Comparison of ENCODE assay signal across 20 cellular contexts in genomic region chr19:42102877-42103276, GRCh38. TPM values are rescaled to one million over a fixed set of nuclear protein-coding genes. Genes with fewer than 3 reads are reported as not detected.
DNase-seq lines count a peak whose midpoint lies in the region; ATAC-seq and TF ChIP-seq lines count a peak whose summit lies in the region.
"Had no signal": no experiment of that assay in that cellular context is flagged by ENCODE, and none has a peak within 500 bp of the region (broad histone marks: within the 10 kb centered on the region; RNA-seq: fewer than 3 reads in every experiment).

No MANE protein-coding gene starts in this region.

- no peak overlapping the region for H2AFZ ChIP-seq in Karpas-422 (ENCODE audit: low read length)
- no peak overlapping the region for H2AFZ ChIP-seq in SK-N-SH (ENCODE audit: low read depth)
- H2AFZ ChIP-seq: GM23248 had no signal

- no peak for TF ChIP-seq EP300 in stomach (IDR thresholded peaks at IDR 0.05)
- TF ChIP-seq EP300 in SK-N-SH (IDR thresholded peaks at IDR 0.05; ENCODE audit: borderline replicate concordance in 1 of 2, low read depth in 1 of 2, low read length in 1 of 2), result no peak

- H3K27me3 Mint-ChIP-seq in activated naive CD4-positive, alpha-beta T cell treated with anti-CD3 and anti-CD28 coated beads, Interleukin-2, amount 50 U/mL, for 24 hours, result no peaks in the 10 kb centered on the region
- no peaks in the 10 kb centered on the region for H3K27me3 Mint-ChIP-seq in naive B cell
- H3K27me3 Mint-ChIP-seq: CD8-positive, alpha-beta memory T cell had no signal

- H3K27me3 ChIP-seq in Karpas-422 (ENCODE audit: low read length) (no peaks in the 10 kb centered on the region), stomach (peaks cover 0 to 30% (median 3%) of the 10 kb centered on the region in 3 donors), SK-N-SH (ENCODE audit: insufficient read depth) (no peaks in the 10 kb centered on the region)
- H3K27me3 ChIP-seq: BLaER1 had no signal

- no peak overlapping the region for H3K4me3 Mint-ChIP-seq in activated naive CD4-positive, alpha-beta T cell treated with anti-CD3 and anti-CD28 coated beads, Interleukin-2, amount 50 U/mL, for 24 hours
- H3K4me3 Mint-ChIP-seq in naive B cell, result peak overlapping the region in 2 of 8 donors; percentile 7 to 51
- H3K4me3 Mint-ChIP-seq: CD8-positive, alpha-beta memory T cell had no signal

- CTCF ChIA-PET in SK-N-SH (lab: Yijun Ruan, JAX), result interaction anchor here (0.7 to 1.9 kb wide), 6 partner anchors 8 to 194 kb away, joined by 3 to 8 read pairs (median 4); no protein-coding TSS in a partner anchor

- no peak overlapping the region for H3K4me3 ChIP-seq in Karpas-422 (ENCODE audit: low read length)
- H3K4me3 ChIP-seq in stomach, result no peak overlapping the region
- H3K4me3 ChIP-seq in SK-N-SH (ENCODE audit: low read depth in 2 of 2, low read length in 1 of 2), result no peak overlapping the region
- H3K4me3 ChIP-seq: A549, BLaER1, GM23248, K562 had no signal

- no peaks in the 10 kb centered on the region for H3K9me2 ChIP-seq in Karpas-422 (replicated peaks; ENCODE audit: insufficient read depth, low read length)
- H3K9me2 ChIP-seq in SK-N-SH, result no peaks in the 10 kb centered on the region

- POLR2A ChIA-PET in SK-N-SH (lab: Yijun Ruan, JAX), result no interaction called here

- H3K79me2 ChIP-seq in Karpas-422 (ENCODE audit: low read length) (peaks cover 29% of the 10 kb centered on the region), SK-N-SH (ENCODE audit: insufficient read depth) (no peaks in the 10 kb centered on the region)

- H3K9me3 ChIP-seq in Karpas-422 (ENCODE audit: low read length), result no peaks in the 10 kb centered on the region
- H3K9me3 ChIP-seq in stomach, result no peaks in the 10 kb centered on the region
- no peaks in the 10 kb centered on the region for H3K9me3 ChIP-seq in SK-N-SH
- H3K9me3 ChIP-seq: A549, BLaER1 had no signal

- peaks cover 9% of the 10 kb centered on the region for H3F3A ChIP-seq in SK-N-SH (replicated peaks; ENCODE audit: insufficient read depth)

- TF ChIP-seq CTCF in stomach (IDR thresholded peaks at IDR 0.05) (no peak), SK-N-SH (IDR thresholded peaks at IDR 0.05) (no peak)

- no peak for ATAC-seq in activated naive CD4-positive, alpha-beta T cell treated with anti-CD3 and anti-CD28 coated beads, Interleukin-2, amount 50 U/mL, for 72 hours
- no peak for ATAC-seq in naive B cell (ENCODE audit: low read depth in 2 of 2)
- ATAC-seq: HCT116 had no signal

- peak overlapping the region; percentile 38 for H3K27ac ChIP-seq in Karpas-422 (ENCODE audit: low read length)
- H3K27ac ChIP-seq in stomach, result no peak overlapping the region
- no peak overlapping the region for H3K27ac ChIP-seq in SK-N-SH (ENCODE audit: low read depth in 2 of 2, low read length in 1 of 2)
- H3K27ac ChIP-seq: 22Rv1, A549, BLaER1, GM23248 had no signal

- TF ChIP-seq RAD21 in SK-N-SH (IDR thresholded peaks at IDR 0.05; ENCODE audit: low read length), result no peak

- peak overlapping the region; percentile 38 for H3K27ac Mint-ChIP-seq in activated naive CD4-positive, alpha-beta T cell treated with anti-CD3 and anti-CD28 coated beads, Interleukin-2, amount 50 U/mL, for 24 hours
- peak overlapping the region in 1 of 2 donors; percentile 89 for H3K27ac Mint-ChIP-seq in activated naive CD4-positive, alpha-beta T cell treated with anti-CD3 and anti-CD28 coated beads, Interleukin-2, amount 50 U/mL, for 72 hours
- H3K27ac Mint-ChIP-seq in naive B cell, result peak overlapping the region in 5 of 6 donors; percentile 5 to 87 (median 27)

- no peaks in the 10 kb centered on the region for H3K9me3 Mint-ChIP-seq in activated naive CD4-positive, alpha-beta T cell treated with anti-CD3 and anti-CD28 coated beads, Interleukin-2, amount 50 U/mL, for 24 hours
- H3K9me3 Mint-ChIP-seq in activated naive CD4-positive, alpha-beta T cell treated with anti-CD3 and anti-CD28 coated beads, Interleukin-2, amount 50 U/mL, for 72 hours, result no peaks in the 10 kb centered on the region
- H3K9me3 Mint-ChIP-seq in naive B cell, result no peaks in the 10 kb centered on the region
- H3K9me3 Mint-ChIP-seq: CD8-positive, alpha-beta memory T cell had no signal

- H3K9ac ChIP-seq in Karpas-422 (ENCODE audit: low read length) (no peak overlapping the region), SK-N-SH (no peak overlapping the region)
- H3K9ac ChIP-seq: BLaER1, GM23248 had no signal

- H3K4me1 Mint-ChIP-seq in activated naive CD4-positive, alpha-beta T cell treated with anti-CD3 and anti-CD28 coated beads, Interleukin-2, amount 50 U/mL, for 24 hours, result peaks cover 22% of the 10 kb centered on the region
- peaks cover 38 to 47% (median 42%) of the 10 kb centered on the region in 3 donors for H3K4me1 Mint-ChIP-seq in naive B cell
- H3K4me1 Mint-ChIP-seq: CD8-positive, alpha-beta memory T cell had no signal

- no peak for TF ChIP-seq POLR2A in stomach (IDR thresholded peaks at IDR 0.05)

- H3K36me3 Mint-ChIP-seq in activated naive CD4-positive, alpha-beta T cell treated with anti-CD3 and anti-CD28 coated beads, Interleukin-2, amount 50 U/mL, for 24 hours, result peaks cover 19% of the 10 kb centered on the region
- peaks cover 0 to 7% of the 10 kb centered on the region in 2 donors for H3K36me3 Mint-ChIP-seq in activated naive CD4-positive, alpha-beta T cell treated with anti-CD3 and anti-CD28 coated beads, Interleukin-2, amount 50 U/mL, for 72 hours
- H3K36me3 Mint-ChIP-seq in naive B cell, result peaks cover 0 to 9% of the 10 kb centered on the region in 2 donors

- H3K4me1 ChIP-seq in Karpas-422 (ENCODE audit: low read length) (peaks cover 22% of the 10 kb centered on the region), stomach (no peaks in the 10 kb centered on the region), SK-N-SH (ENCODE audit: control insufficient read depth in 1 of 2, insufficient read depth in 2 of 2, low read depth in 1 of 2, low read length in 1 of 2) (peaks cover 0 to 8% of the 10 kb centered on the region in 2 experiments; a peak in 1 of 4 replicates)
- H3K4me1 ChIP-seq: A549, BLaER1 had no signal

- WGBS in stomach, 5 donors, result 84 to 93% (median 87%) methylated on average over 2 of the region's 2 CpGs
- 76% methylated on average over 2 of the region's 2 CpGs for WGBS in SK-N-SH (ENCODE audit: low lambda C conversion rate)

- H3K36me3 ChIP-seq in Karpas-422 (ENCODE audit: insufficient read depth, low read length) (peaks cover 64% of the 10 kb centered on the region), stomach (no peaks in the 10 kb centered on the region), SK-N-SH (replicated peaks in 1 of 2; ENCODE audit: control insufficient read depth in 1 of 2, insufficient read depth in 2 of 2, low read length in 1 of 2) (no peaks in the 10 kb centered on the region)

- DNase-seq in activated naive CD4-positive, alpha-beta T cell treated with anti-CD3 and anti-CD28 coated beads, Interleukin-2, amount 50 U/mL, for 72 hours (ENCODE audit: low spot score in 2 of 2), result no peak
- no peak for DNase-seq in Karpas-422
- no peak for DNase-seq in naive B cell
- DNase-seq in T-helper 1 cell, result no peak
- no peak for DNase-seq in stomach
- no peak for DNase-seq in SK-N-SH
- DNase-seq: AML-193; CD8-positive, alpha-beta memory T cell; COR-L47; DMS 273 treated with DMSO at 0.1 percent for 48 hours; DMS53; GM23248; H7; IMR-90 had no signal

- intact Hi-C loops in stomach (cut with DNase I; ENCODE audit: low total_unique reads), result no loop called here

- H3K4me2 ChIP-seq in Karpas-422 (ENCODE audit: low read depth, low read length, poor library complexity, severe bottlenecking) (no peak overlapping the region), SK-N-SH (no peak overlapping the region)
- H3K4me2 ChIP-seq: A549, BLaER1 had no signal

- H4K20me1 ChIP-seq in Karpas-422 (ENCODE audit: insufficient read depth, low read depth, low read length), result peaks cover 4% of the 10 kb centered on the region
- no peaks in the 10 kb centered on the region for H4K20me1 ChIP-seq in SK-N-SH (ENCODE audit: insufficient read depth)
- H4K20me1 ChIP-seq: BLaER1 had no signal

TF ChIP-seq in SK-N-SH, 30 proteins besides CTCF, POLR2A, EP300 and RAD21 (continues in another document):
- no peak for TF ChIP-seq JUND (IDR thresholded peaks at IDR 0.05)
- no peak for TF ChIP-seq SMC3 (IDR thresholded peaks at IDR 0.05; ENCODE audit: low read depth, low read length)

RNA-seq across cellular contexts. Expression of gene ZNF574, which starts 26.9 kb away (rescaled TPM):
- total RNA-seq in activated naive CD4-positive, alpha-beta T cell treated with anti-CD3 and anti-CD28 coated beads, Interleukin-2, amount 50 U/mL, for 72 hours, result 10 to 100 TPM; 12.5 to 13.9 TPM
- total RNA-seq in Karpas-422 (2014; rRNA removed; shearing (Covaris generic); ENCODE audit: low replicate concordance), result 15.1 and 23.5 TPM in 2 replicates
- polyA plus RNA-seq in naive B cell (ENCODE audit: low read depth in 6 of 6) (10 to 100 TPM in 5 of 6 donors, 1 to 10 TPM in 1; 6.0 to 27.0 (median 12.2) TPM), stomach (1 to 10 TPM; 5.5 to 5.7 (median 5.5) TPM), SK-N-SH (2012; rRNA removed) (6.9 and 8.5 TPM in 2 replicates)
- 10 to 100 TPM in 2 of 5 donors, 1 to 10 TPM in 3; 4.6 to 17.0 (median 8.8) TPM for total RNA-seq in stomach
- 2.4 and 4.9 TPM in 2 replicates for polyA plus RNA-seq in SK-N-SH (2012; cell fraction: cytosol; rRNA removed)
- polyA plus RNA-seq in SK-N-SH (2012; cell fraction: nucleus; rRNA removed), result 6.9 and 7.4 TPM in 2 replicates

RNA-seq across cellular contexts. Expression of gene POU2F2, which starts 29.4 kb away (rescaled TPM):
- 10 to 100 TPM; 34.2 to 39.6 TPM for total RNA-seq in activated naive CD4-positive, alpha-beta T cell treated with anti-CD3 and anti-CD28 coated beads, Interleukin-2, amount 50 U/mL, for 72 hours
- total RNA-seq in Karpas-422 (2014; rRNA removed; shearing (Covaris generic); ENCODE audit: low replicate concordance), result 61.9 and 69.4 TPM in 2 replicates
- polyA plus RNA-seq in naive B cell (ENCODE audit: low read depth in 6 of 6), result 10 to 100 TPM; 16.5 to 96.9 (median 24.0) TPM
- total RNA-seq in stomach, result 10 to 100 TPM in 2 of 5 donors, 1 to 10 TPM in 1, under 1 TPM in 2; 0.89 to 23.3 (median 3.9) TPM
- 1 to 10 TPM in 2 of 3 donors, under 1 TPM in 1; 0.68 to 2.7 (median 1.8) TPM for polyA plus RNA-seq in stomach
- 0.15 and 0.49 TPM in 2 replicates for polyA plus RNA-seq in SK-N-SH (2012; rRNA removed)
- polyA plus RNA-seq in SK-N-SH (2012; cell fraction: cytosol; rRNA removed), result 0.18 and 0.29 TPM in 2 replicates
- 0.89 and 0.94 TPM in 2 replicates for polyA plus RNA-seq in SK-N-SH (2012; cell fraction: nucleus; rRNA removed)

RNA-seq across cellular contexts. Expression of gene GRIK5, which starts 32.9 kb away (rescaled TPM):
- 1 to 10 TPM; 3.5 to 4.0 TPM for total RNA-seq in activated naive CD4-positive, alpha-beta T cell treated with anti-CD3 and anti-CD28 coated beads, Interleukin-2, amount 50 U/mL, for 72 hours
- total RNA-seq in Karpas-422 (2014; rRNA removed; shearing (Covaris generic); ENCODE audit: low replicate concordance), result 0.07 and 1.4 TPM in 2 replicates
- polyA plus RNA-seq in naive B cell (ENCODE audit: low read depth in 6 of 6), result not detected
- total RNA-seq in stomach, result 10 to 100 TPM in 2 of 5 donors, 1 to 10 TPM in 3; 2.2 to 74.1 (median 8.3) TPM
- polyA plus RNA-seq in stomach, result 1 to 10 TPM in 2 of 3 donors, under 1 TPM in 1; 0.92 to 3.1 (median 1.1) TPM
- 0.71 and 2.4 TPM in 2 replicates for polyA plus RNA-seq in SK-N-SH (2012; rRNA removed)
- 0.85 and 1.7 TPM in 2 replicates for polyA plus RNA-seq in SK-N-SH (2012; cell fraction: cytosol; rRNA removed)
- polyA plus RNA-seq in SK-N-SH (2012; cell fraction: nucleus; rRNA removed), result 3.7 and 4.4 TPM in 2 replicates
- total RNA-seq: GM23248, IMR-90 had no signal
- polyA plus RNA-seq: CD8-positive, alpha-beta memory T cell; GM23248 had no signal
